ENCODE assay signal across 8 cellular contexts in the genomic region with DNA sequence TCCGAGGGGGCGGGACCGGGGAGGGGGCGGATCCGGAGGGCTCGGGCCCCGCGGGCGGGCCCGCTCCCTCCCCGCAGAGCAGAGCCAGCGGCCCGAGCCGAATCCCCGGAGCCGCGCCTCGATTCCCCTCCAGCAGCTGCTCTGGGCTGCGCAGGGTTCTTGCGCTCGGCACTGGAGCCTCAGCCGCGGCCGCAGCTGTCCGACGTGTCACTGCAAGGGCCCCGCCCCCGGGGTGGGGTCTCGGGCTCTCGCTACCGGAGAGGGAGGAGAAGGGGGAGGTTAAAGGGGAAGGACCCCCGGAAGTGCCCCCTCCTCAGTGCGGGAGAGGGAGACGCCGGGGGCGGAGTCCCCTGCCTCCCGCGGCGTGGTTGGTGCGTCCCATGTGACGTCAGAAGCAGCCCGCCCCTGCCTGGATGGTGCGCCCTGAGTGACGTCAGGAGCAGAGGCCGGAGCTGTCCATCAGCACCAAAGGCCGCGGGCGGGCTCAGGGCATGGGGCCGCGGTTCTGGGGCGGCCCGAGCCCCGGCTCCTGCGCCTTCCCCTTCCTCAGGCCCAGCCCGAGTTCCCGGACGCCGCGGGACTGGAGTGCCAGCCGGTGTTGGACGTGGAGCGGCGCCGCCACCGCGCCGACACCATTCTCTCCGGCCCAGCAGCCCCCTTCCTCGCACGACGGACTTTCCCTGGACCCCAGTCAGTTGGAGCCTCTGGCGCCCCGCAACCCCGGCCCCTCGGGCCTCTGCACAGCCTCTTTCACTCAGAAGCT. TPM values are rescaled to one million over a fixed set of nuclear protein-coding genes. Genes with fewer than 3 reads are reported as not detected.
A peak's percentile ranks its signal among the peaks of the same experiment; 100 is the strongest.
DNase-seq lines count a peak whose midpoint lies in the region; ATAC-seq and TF ChIP-seq lines count a peak whose summit lies in the region.

A gene with protein sequence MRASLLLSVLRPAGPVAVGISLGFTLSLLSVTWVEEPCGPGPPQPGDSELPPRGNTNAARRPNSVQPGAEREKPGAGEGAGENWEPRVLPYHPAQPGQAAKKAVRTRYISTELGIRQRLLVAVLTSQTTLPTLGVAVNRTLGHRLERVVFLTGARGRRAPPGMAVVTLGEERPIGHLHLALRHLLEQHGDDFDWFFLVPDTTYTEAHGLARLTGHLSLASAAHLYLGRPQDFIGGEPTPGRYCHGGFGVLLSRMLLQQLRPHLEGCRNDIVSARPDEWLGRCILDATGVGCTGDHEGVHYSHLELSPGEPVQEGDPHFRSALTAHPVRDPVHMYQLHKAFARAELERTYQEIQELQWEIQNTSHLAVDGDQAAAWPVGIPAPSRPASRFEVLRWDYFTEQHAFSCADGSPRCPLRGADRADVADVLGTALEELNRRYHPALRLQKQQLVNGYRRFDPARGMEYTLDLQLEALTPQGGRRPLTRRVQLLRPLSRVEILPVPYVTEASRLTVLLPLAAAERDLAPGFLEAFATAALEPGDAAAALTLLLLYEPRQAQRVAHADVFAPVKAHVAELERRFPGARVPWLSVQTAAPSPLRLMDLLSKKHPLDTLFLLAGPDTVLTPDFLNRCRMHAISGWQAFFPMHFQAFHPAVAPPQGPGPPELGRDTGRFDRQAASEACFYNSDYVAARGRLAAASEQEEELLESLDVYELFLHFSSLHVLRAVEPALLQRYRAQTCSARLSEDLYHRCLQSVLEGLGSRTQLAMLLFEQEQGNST (minus strand): TSS at position 214 of the 763 bp plus-strand sequence. CDS start 271 bp downstream, outside the sequence.
A gene with protein sequence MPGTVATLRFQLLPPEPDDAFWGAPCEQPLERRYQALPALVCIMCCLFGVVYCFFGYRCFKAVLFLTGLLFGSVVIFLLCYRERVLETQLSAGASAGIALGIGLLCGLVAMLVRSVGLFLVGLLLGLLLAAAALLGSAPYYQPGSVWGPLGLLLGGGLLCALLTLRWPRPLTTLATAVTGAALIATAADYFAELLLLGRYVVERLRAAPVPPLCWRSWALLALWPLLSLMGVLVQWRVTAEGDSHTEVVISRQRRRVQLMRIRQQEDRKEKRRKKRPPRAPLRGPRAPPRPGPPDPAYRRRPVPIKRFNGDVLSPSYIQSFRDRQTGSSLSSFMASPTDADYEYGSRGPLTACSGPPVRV (plus strand): TSS at position 433 of the 763 bp plus-strand sequence. CDS start 700 bp downstream, outside the sequence.

- peak; percentile 86 for DNase-seq in NCI-H748 treated with DMSO at 0.1 percent for 48 hours (lab: John Stamatoyannopoulos, UW)
- DNase-seq in activated CD4-positive, alpha-beta T cell treated with anti-CD3 and anti-CD28 coated beads, Interleukin-2, amount 50 U/mL, for 4 hours: peak; percentile 88 to 89
- peak; percentile 98 for DNase-seq in left lung
- DNase-seq in stimulated activated CD4-positive, alpha-beta T cell treated with anti-CD3 and anti-CD28 coated beads, Interleukin-2, amount 100 ng/mL, for 4 hours (ENCODE audit: low read depth): peak; percentile 85

- peak within 1 kb of the TSS; percentile 69 to 75 for H3K4me3 ChIP-seq in left lung

- H3K36me3 ChIP-seq in left lung: peaks cover 0 to 26% of the 10 kb centered on the region in 2 donors

- intact Hi-C loops in dendritic cell treated with granulocyte-macrophage colony-stimulating factor and Interleukin-4, amounts not matched to agents 40 ng/mL and 50 ng/mL, for 4 days (cut with micrococcal nuclease): loop anchor here (2.0 kb wide), 1 partner anchor 53 kb away; a partner anchor contains a TSS
- intact Hi-C loops in left lung (cut with DNase I): loop anchor here in 1 of 2 donors (5.0 kb wide), 1 partner anchor 99 kb away; no protein-coding TSS in a partner anchor

- ATAC-seq in GM19395 (IDR thresholded peaks at IDR 0.05; ENCODE audit: unreplicated experiment): peak; percentile 77
- ATAC-seq in HG03558 (IDR thresholded peaks at IDR 0.05; ENCODE audit: extremely low read depth, unreplicated experiment): peak; percentile 60
- ATAC-seq in left lung: peak; percentile 93

- peaks cover 9% of the 10 kb centered on the region for H3K4me1 Mint-ChIP-seq in dendritic cell treated with granulocyte-macrophage colony-stimulating factor and Interleukin-4, amounts not matched to agents 40 ng/mL and 50 ng/mL, for 4 days (ENCODE audit: low read depth)

- H3K27ac Mint-ChIP-seq in dendritic cell treated with granulocyte-macrophage colony-stimulating factor and Interleukin-4, amounts not matched to agents 40 ng/mL and 50 ng/mL, for 4 days: peak within 1 kb of the TSS; percentile 39

- H3K36me3 Mint-ChIP-seq in dendritic cell treated with granulocyte-macrophage colony-stimulating factor and Interleukin-4, amounts not matched to agents 40 ng/mL and 50 ng/mL, for 4 days (ENCODE audit: low read depth): no peaks in the 10 kb centered on the region

- H3K27me3 ChIP-seq in left lung: peaks cover 0 to 87% of the 10 kb centered on the region in 2 donors

- H3K27me3 Mint-ChIP-seq in dendritic cell treated with granulocyte-macrophage colony-stimulating factor and Interleukin-4, amounts not matched to agents 40 ng/mL and 50 ng/mL, for 4 days: peaks cover 79% of the 10 kb centered on the region

- H3K27ac ChIP-seq in C4-2B (peak within 1 kb of the TSS; percentile 79), left lung (peak within 1 kb of the TSS; percentile 81 to 92)

- H3K4me3 Mint-ChIP-seq in dendritic cell treated with granulocyte-macrophage colony-stimulating factor and Interleukin-4, amounts not matched to agents 40 ng/mL and 50 ng/mL, for 4 days: peak within 1 kb of the TSS; percentile 76

- no peaks in the 10 kb centered on the region for H3K9me3 ChIP-seq in left lung

- TF ChIP-seq CTCF in C4-2B (conservative IDR thresholded peaks at IDR 0.05) (no peak), left lung (IDR thresholded peaks at IDR 0.05) (no peak)

- peaks cover 8 to 33% of the 10 kb centered on the region in 2 donors for H3K4me1 ChIP-seq in left lung

- H3K9me3 Mint-ChIP-seq in dendritic cell treated with granulocyte-macrophage colony-stimulating factor and Interleukin-4, amounts not matched to agents 40 ng/mL and 50 ng/mL, for 4 days: no peaks in the 10 kb centered on the region

RNA-seq across cellular contexts. Expression of the first gene that starts in this region (rescaled TPM):
- 100 to 1,000 TPM in 1 of 2 donors, 10 to 100 TPM in 1; 61.6 to 114 TPM for total RNA-seq in left lung

RNA-seq across cellular contexts. Expression of the second gene that starts in this region (rescaled TPM):
- 1 to 10 TPM; 2.9 to 3.5 TPM for total RNA-seq in left lung

Comparison
In these comparisons a context has a peak if more than half of its experiments do, and no peak if none do; other contexts are left out.
1. Peak in every context shown above with its lines: DNase-seq, ATAC-seq, H3K4me3 ChIP-seq and H3K27ac ChIP-seq.